ENCODE assay signal across 32 cellular contexts in genomic region chr12:104385510-104385909, GRCh38.
"Had no signal": no experiment of that assay in that cellular context is flagged by ENCODE, and none has a peak within 500 bp of the region (broad histone marks: within the 10 kb centered on the region; RNA-seq: fewer than 3 reads in every experiment).

No MANE protein-coding gene starts in this region.

- DNase-seq: activated CD4-positive, alpha-beta memory T cell treated with anti-CD3 and anti-CD28 coated beads for 36 hours; activated CD4-positive, alpha-beta T cell treated with anti-CD3 and anti-CD28 coated beads for 36 hours; activated CD4-positive, alpha-beta T cell treated with anti-CD3 and anti-CD28 coated beads, Interleukin-2, amount 10 ng/mL, durations not matched to agents 24 days and 14 days; activated CD4-positive, CD25-positive, alpha-beta regulatory T cell; activated CD4-positive, CD25-positive, alpha-beta regulatory T cell treated with anti-CD3 and anti-CD28 coated beads, Interleukin-2, amount 50 U/mL, for 72 hours; activated CD8-positive, alpha-beta memory T cell treated with anti-CD3 and anti-CD28 coated beads for 24 hours; activated effector memory CD4-positive, alpha-beta T cell treated with anti-CD3 and anti-CD28 coated beads, Interleukin-2, amount 50 U/mL, for 16 hours; activated naive CD4-positive, alpha-beta T cell treated with anti-CD3 and anti-CD28 coated beads for 36 hours; activated naive CD8-positive, alpha-beta T cell treated with anti-CD3 and anti-CD28 coated beads for 36 hours; activated naive CD8-positive, alpha-beta T cell treated with anti-CD3 and anti-CD28 coated beads, Interleukin-2, amount 50 U/mL, for 24 hours; activated T-cell treated with anti-CD3 and anti-CD28 coated beads, Interleukin-2, amount 50 U/mL, for 4 hours; amygdala; aorta; body of pancreas; caudate nucleus; cortex of kidney; dermis blood vessel endothelial cell; effector CD4-positive, alpha-beta T cell; effector memory CD8-positive, alpha-beta T cell; erythroblast; foreskin keratinocyte; gastrocnemius medialis; glutamatergic neuron; T-helper 1 cell; T-helper 17 cell; T1000 had no signal

- H3K27ac ChIP-seq: adrenal gland, body of pancreas, esophagus muscularis mucosa, foreskin keratinocyte, gastrocnemius medialis had no signal

- H3K27me3 ChIP-seq: adrenal gland, body of pancreas, esophagus muscularis mucosa, foreskin keratinocyte, gastrocnemius medialis had no signal

- H3K4me3 Mint-ChIP-seq: activated CD4-positive, alpha-beta memory T cell treated with anti-CD3 and anti-CD28 coated beads for 36 hours; activated CD4-positive, alpha-beta T cell treated with anti-CD3 and anti-CD28 coated beads for 36 hours; activated CD4-positive, alpha-beta T cell treated with anti-CD3 and anti-CD28 coated beads, Interleukin-2, amount 10 ng/mL, durations not matched to agents 24 days and 14 days; activated naive CD4-positive, alpha-beta T cell treated with anti-CD3 and anti-CD28 coated beads for 36 hours; activated naive CD4-positive, alpha-beta T cell treated with anti-CD3 and anti-CD28 coated beads, Interleukin-2, amount 50 U/mL, for 24 hours; activated naive CD8-positive, alpha-beta T cell treated with anti-CD3 and anti-CD28 coated beads for 36 hours; activated naive CD8-positive, alpha-beta T cell treated with anti-CD3 and anti-CD28 coated beads, Interleukin-2, amount 50 U/mL, for 24 hours; activated T-cell treated with anti-CD3 and anti-CD28 coated beads, Interleukin-2, amount 50 U/mL, for 4 hours; effector memory CD8-positive, alpha-beta T cell; T-helper 17 cell; T-helper 2 cell treated with Interferon-gamma antibody and Interleukin-4, amounts not matched to agents 5 μg/mL and 100 μg/mL, for 36 hours had no signal

- FAIRE-seq: colon had no signal

- ATAC-seq: activated CD4-positive, alpha-beta T cell treated with anti-CD3 and anti-CD28 coated beads for 36 hours; activated naive CD8-positive, alpha-beta T cell treated with anti-CD3 and anti-CD28 coated beads, Interleukin-2, amount 50 U/mL, for 24 hours; activated T-cell treated with anti-CD3 and anti-CD28 coated beads, Interleukin-2, amount 50 U/mL, for 4 hours; body of pancreas; effector memory CD8-positive, alpha-beta T cell; foreskin keratinocyte; gastrocnemius medialis; T-helper 17 cell had no signal

- H3K4me1 ChIP-seq: foreskin keratinocyte, gastrocnemius medialis had no signal

- H3K27ac Mint-ChIP-seq: activated CD4-positive, alpha-beta memory T cell treated with anti-CD3 and anti-CD28 coated beads for 36 hours; activated CD4-positive, alpha-beta T cell treated with anti-CD3 and anti-CD28 coated beads for 36 hours; activated CD4-positive, alpha-beta T cell treated with anti-CD3 and anti-CD28 coated beads, Interleukin-2, amount 10 ng/mL, durations not matched to agents 24 days and 14 days; activated naive CD4-positive, alpha-beta T cell treated with anti-CD3 and anti-CD28 coated beads for 36 hours; activated naive CD4-positive, alpha-beta T cell treated with anti-CD3 and anti-CD28 coated beads, Interleukin-2, amount 50 U/mL, for 24 hours; activated naive CD8-positive, alpha-beta T cell treated with anti-CD3 and anti-CD28 coated beads for 36 hours; activated naive CD8-positive, alpha-beta T cell treated with anti-CD3 and anti-CD28 coated beads, Interleukin-2, amount 50 U/mL, for 24 hours; activated T-helper 2 cell treated with anti-CD3 and anti-CD28 coated beads, Interferon-gamma antibody, Interleukin-2, Interleukin-4, amounts not matched to agents 10 μg/mL and 5 μg/mL and 100 μg/mL, durations not matched to agents 14 hours and 24 hours and 36 hours; T-helper 17 cell; T-helper 2 cell treated with Interferon-gamma antibody and Interleukin-4, amounts not matched to agents 5 μg/mL and 100 μg/mL, for 36 hours had no signal

- H3K36me3 Mint-ChIP-seq: activated CD4-positive, alpha-beta memory T cell treated with anti-CD3 and anti-CD28 coated beads for 36 hours; activated naive CD4-positive, alpha-beta T cell treated with anti-CD3 and anti-CD28 coated beads, Interleukin-2, amount 50 U/mL, for 24 hours; activated naive CD8-positive, alpha-beta T cell treated with anti-CD3 and anti-CD28 coated beads for 36 hours had no signal

- H3K4me3 ChIP-seq: adrenal gland, body of pancreas, esophagus muscularis mucosa, gastrocnemius medialis had no signal

- H3K9me3 ChIP-seq: adrenal gland, body of pancreas, esophagus muscularis mucosa, gastrocnemius medialis had no signal

- H3K9me3 Mint-ChIP-seq: activated CD4-positive, alpha-beta memory T cell treated with anti-CD3 and anti-CD28 coated beads for 36 hours; activated naive CD4-positive, alpha-beta T cell treated with anti-CD3 and anti-CD28 coated beads for 36 hours; activated naive CD4-positive, alpha-beta T cell treated with anti-CD3 and anti-CD28 coated beads, Interleukin-2, amount 50 U/mL, for 24 hours; activated naive CD8-positive, alpha-beta T cell treated with anti-CD3 and anti-CD28 coated beads for 36 hours; activated T-cell treated with anti-CD3 and anti-CD28 coated beads, Interleukin-2, amount 50 U/mL, for 4 hours; activated T-helper 2 cell treated with anti-CD3 and anti-CD28 coated beads, Interferon-gamma antibody, Interleukin-2, Interleukin-4, amounts not matched to agents 10 μg/mL and 5 μg/mL and 100 μg/mL, durations not matched to agents 14 hours and 24 hours and 36 hours; effector memory CD8-positive, alpha-beta T cell; T-helper 2 cell treated with Interferon-gamma antibody and Interleukin-4, amounts not matched to agents 5 μg/mL and 100 μg/mL, for 36 hours had no signal

- H3K36me3 ChIP-seq: adrenal gland, esophagus muscularis mucosa, gastrocnemius medialis had no signal
